Comparison of ENCODE assay signal across 1 cellular context in the genomic region with DNA sequence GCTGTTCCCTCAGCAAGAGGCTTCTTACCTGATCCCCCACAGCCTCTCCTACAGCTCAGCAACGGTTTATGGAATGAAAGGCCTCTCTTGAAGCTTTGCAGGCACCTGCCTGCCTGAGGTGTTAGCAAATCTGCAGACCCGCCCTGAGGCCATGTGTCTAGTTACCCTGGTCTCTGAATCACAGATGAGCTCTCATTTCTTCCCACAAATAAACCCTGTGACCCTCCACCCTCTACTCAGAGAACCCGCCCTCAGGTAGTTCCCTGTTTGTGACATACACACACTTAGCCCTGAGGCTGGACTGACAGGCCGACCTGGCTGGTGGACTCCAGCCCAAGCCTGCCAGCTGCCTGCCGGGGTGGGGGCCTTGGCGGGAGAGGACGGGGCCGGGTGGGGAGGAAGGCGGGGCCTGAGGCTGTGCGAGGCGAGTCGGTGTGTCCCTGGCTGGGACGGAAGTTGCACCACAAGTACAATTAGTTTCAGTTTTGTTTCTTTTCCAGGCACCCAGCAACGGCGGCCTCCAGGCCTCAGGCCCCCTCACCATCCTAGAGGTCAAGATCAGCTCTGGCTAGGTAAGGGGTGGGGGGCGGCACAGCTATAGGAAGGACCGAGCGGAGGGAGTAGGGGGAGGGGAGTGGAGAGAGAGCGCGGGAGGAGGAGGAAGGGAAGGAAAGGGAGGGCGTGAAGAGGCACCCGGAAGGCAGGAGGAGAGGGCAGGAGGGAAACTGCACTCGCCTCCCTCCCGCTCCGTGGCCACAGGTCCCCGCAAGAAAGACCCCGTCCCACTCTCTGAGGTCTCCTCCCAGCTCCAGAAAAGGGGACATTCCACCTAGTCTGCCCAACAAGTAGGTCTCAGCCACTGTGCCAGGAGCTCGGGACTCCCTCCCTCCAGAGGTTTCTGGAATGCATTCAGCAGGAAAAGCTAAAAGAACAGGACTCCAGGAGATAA.
A peak's percentile ranks its signal among the peaks of the same experiment; 100 is the strongest.
TF ChIP-seq lines count a peak whose summit lies in the region.

A gene with protein sequence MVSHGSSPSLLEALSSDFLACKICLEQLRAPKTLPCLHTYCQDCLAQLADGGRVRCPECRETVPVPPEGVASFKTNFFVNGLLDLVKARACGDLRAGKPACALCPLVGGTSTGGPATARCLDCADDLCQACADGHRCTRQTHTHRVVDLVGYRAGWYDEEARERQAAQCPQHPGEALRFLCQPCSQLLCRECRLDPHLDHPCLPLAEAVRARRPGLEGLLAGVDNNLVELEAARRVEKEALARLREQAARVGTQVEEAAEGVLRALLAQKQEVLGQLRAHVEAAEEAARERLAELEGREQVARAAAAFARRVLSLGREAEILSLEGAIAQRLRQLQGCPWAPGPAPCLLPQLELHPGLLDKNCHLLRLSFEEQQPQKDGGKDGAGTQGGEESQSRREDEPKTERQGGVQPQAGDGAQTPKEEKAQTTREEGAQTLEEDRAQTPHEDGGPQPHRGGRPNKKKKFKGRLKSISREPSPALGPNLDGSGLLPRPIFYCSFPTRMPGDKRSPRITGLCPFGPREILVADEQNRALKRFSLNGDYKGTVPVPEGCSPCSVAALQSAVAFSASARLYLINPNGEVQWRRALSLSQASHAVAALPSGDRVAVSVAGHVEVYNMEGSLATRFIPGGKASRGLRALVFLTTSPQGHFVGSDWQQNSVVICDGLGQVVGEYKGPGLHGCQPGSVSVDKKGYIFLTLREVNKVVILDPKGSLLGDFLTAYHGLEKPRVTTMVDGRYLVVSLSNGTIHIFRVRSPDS (plus strand): TSS at position 482 of the 949 bp plus-strand sequence. CDS start 1,832 bp downstream, outside the sequence.

TF ChIP-seq in K562, 482 proteins besides CTCF, POLR2A, EP300 and RAD21 (continued from another document and continues in another):
- TF ChIP-seq, protein P1, sequence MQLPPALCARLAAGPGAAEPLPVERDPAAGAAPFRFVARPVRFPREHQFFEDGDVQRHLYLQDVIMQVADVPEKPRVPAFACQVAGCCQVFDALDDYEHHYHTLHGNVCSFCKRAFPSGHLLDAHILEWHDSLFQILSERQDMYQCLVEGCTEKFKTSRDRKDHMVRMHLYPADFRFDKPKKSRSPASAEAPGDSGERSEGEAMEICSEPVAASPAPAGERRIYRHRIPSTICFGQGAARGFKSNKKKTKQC (CRISPR knock-in tag; IDR thresholded peaks at IDR 0.05) = no peak
- TF ChIP-seq MAFF (IDR thresholded peaks at IDR 0.05; ENCODE audit: low read length) (no peak), RBM25 (IDR thresholded peaks at IDR 0.05; ENCODE audit: low read depth, low read length, severe bottlenecking) (no peak), KAT7 (CRISPR knock-in tag; IDR thresholded peaks at IDR 0.05; ENCODE audit: borderline replicate concordance) (0 out of 2 replicates have a peak, but pooled peaks have one; percentile 83), U2AF2 (optimal IDR thresholded peaks at IDR 0.05; ENCODE audit: low read depth, low read length) (no peak), TCFL5 (CRISPR knock-in tag; conservative IDR thresholded peaks at IDR 0.05) (no peak), NRF1 (conservative IDR thresholded peaks at IDR 0.05 in 1 of 2, IDR thresholded peaks at IDR 0.05 in 1 of 2) (peak; percentile 69 to 75), CEBPZ (IDR thresholded peaks at IDR 0.05; ENCODE audit: borderline replicate concordance, low read depth, low read length) (no peak), HDAC8 (tag; IDR thresholded peaks at IDR 0.05) (no peak), IFI16 (CRISPR knock-in tag; IDR thresholded peaks at IDR 0.05) (no peak), ESRRA (IDR thresholded peaks at IDR 0.05; ENCODE audit: borderline replicate concordance, low read depth) (peak; percentile 21; the same call in 1 of the 2 replicates), OTX1 (CRISPR knock-in tag; IDR thresholded peaks at IDR 0.05) (peak; percentile 83), NFRKB (IDR thresholded peaks at IDR 0.05; ENCODE audit: low read depth) (peak; percentile 56; the same call in 1 of the 2 replicates), DACH1 (IDR thresholded peaks at IDR 0.05; ENCODE audit: partially characterized antibody) (peak; percentile 68), ZNF699 (CRISPR knock-in tag; IDR thresholded peaks at IDR 0.05; ENCODE audit: insufficient replicate concordance) (no peak), NFE2L1 (tag; IDR thresholded peaks at IDR 0.05; ENCODE audit: borderline replicate concordance, low read depth) (no peak), MED1 (CRISPR knock-in tag; IDR thresholded peaks at IDR 0.05; ENCODE audit: borderline replicate concordance) (no peak), MYC (IDR thresholded peaks at IDR 0.05; ENCODE audit: low read depth, low read length) (peak; percentile 61), MYC (CRISPR knock-in tag; IDR thresholded peaks at IDR 0.05; ENCODE audit: borderline replicate concordance, low read depth) (no peak; the same call in 1 of the 2 replicates), CLOCK (CRISPR knock-in tag; IDR thresholded peaks at IDR 0.05; ENCODE audit: borderline replicate concordance) (no peak), ZNF589 (CRISPR knock-in tag; IDR thresholded peaks at IDR 0.05; ENCODE audit: low read depth) (peak; percentile 73; the same call in 1 of the 2 replicates), CEBPB (tag; IDR thresholded peaks at IDR 0.05) (peak; percentile 72), NFE2 (IDR thresholded peaks at IDR 0.05; ENCODE audit: low read depth) (no peak), ZNF644 (tag; IDR thresholded peaks at IDR 0.05; ENCODE audit: low read depth) (no peak; the same call in 1 of the 2 replicates), AFF1 (IDR thresholded peaks at IDR 0.05; ENCODE audit: low read depth in 1 of 2, partially characterized antibody in 2 of 2) (peak; percentile 19 to 57), E4F1 (CRISPR knock-in tag; IDR thresholded peaks at IDR 0.05; ENCODE audit: borderline replicate concordance) (no peak)
- TF ChIP-seq, protein P2, sequence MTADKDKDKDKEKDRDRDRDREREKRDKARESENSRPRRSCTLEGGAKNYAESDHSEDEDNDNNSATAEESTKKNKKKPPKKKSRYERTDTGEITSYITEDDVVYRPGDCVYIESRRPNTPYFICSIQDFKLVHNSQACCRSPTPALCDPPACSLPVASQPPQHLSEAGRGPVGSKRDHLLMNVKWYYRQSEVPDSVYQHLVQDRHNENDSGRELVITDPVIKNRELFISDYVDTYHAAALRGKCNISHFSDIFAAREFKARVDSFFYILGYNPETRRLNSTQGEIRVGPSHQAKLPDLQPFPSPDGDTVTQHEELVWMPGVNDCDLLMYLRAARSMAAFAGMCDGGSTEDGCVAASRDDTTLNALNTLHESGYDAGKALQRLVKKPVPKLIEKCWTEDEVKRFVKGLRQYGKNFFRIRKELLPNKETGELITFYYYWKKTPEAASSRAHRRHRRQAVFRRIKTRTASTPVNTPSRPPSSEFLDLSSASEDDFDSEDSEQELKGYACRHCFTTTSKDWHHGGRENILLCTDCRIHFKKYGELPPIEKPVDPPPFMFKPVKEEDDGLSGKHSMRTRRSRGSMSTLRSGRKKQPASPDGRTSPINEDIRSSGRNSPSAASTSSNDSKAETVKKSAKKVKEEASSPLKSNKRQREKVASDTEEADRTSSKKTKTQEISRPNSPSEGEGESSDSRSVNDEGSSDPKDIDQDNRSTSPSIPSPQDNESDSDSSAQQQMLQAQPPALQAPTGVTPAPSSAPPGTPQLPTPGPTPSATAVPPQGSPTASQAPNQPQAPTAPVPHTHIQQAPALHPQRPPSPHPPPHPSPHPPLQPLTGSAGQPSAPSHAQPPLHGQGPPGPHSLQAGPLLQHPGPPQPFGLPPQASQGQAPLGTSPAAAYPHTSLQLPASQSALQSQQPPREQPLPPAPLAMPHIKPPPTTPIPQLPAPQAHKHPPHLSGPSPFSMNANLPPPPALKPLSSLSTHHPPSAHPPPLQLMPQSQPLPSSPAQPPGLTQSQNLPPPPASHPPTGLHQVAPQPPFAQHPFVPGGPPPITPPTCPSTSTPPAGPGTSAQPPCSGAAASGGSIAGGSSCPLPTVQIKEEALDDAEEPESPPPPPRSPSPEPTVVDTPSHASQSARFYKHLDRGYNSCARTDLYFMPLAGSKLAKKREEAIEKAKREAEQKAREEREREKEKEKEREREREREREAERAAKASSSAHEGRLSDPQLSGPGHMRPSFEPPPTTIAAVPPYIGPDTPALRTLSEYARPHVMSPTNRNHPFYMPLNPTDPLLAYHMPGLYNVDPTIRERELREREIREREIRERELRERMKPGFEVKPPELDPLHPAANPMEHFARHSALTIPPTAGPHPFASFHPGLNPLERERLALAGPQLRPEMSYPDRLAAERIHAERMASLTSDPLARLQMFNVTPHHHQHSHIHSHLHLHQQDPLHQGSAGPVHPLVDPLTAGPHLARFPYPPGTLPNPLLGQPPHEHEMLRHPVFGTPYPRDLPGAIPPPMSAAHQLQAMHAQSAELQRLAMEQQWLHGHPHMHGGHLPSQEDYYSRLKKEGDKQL (CRISPR knock-in tag; IDR thresholded peaks at IDR 0.05; ENCODE audit: borderline replicate concordance) = no peak
- TF ChIP-seq, protein P3, sequence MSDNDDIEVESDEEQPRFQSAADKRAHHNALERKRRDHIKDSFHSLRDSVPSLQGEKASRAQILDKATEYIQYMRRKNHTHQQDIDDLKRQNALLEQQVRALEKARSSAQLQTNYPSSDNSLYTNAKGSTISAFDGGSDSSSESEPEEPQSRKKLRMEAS (CRISPR knock-in tag; IDR thresholded peaks at IDR 0.05) = 0 out of 2 replicates have a peak, but pooled peaks have one; percentile 28
